Comparison of ENCODE assay signal across 1 cellular context in genomic region chr16:56999409-57000270, GRCh38.
TF ChIP-seq lines count a peak whose summit lies in the region.

No MANE protein-coding gene starts in this region.

TF ChIP-seq in GM23338, 12 proteins besides CTCF, POLR2A, EP300 and RAD21 (continued from another document):
- TF ChIP-seq, protein P1, sequence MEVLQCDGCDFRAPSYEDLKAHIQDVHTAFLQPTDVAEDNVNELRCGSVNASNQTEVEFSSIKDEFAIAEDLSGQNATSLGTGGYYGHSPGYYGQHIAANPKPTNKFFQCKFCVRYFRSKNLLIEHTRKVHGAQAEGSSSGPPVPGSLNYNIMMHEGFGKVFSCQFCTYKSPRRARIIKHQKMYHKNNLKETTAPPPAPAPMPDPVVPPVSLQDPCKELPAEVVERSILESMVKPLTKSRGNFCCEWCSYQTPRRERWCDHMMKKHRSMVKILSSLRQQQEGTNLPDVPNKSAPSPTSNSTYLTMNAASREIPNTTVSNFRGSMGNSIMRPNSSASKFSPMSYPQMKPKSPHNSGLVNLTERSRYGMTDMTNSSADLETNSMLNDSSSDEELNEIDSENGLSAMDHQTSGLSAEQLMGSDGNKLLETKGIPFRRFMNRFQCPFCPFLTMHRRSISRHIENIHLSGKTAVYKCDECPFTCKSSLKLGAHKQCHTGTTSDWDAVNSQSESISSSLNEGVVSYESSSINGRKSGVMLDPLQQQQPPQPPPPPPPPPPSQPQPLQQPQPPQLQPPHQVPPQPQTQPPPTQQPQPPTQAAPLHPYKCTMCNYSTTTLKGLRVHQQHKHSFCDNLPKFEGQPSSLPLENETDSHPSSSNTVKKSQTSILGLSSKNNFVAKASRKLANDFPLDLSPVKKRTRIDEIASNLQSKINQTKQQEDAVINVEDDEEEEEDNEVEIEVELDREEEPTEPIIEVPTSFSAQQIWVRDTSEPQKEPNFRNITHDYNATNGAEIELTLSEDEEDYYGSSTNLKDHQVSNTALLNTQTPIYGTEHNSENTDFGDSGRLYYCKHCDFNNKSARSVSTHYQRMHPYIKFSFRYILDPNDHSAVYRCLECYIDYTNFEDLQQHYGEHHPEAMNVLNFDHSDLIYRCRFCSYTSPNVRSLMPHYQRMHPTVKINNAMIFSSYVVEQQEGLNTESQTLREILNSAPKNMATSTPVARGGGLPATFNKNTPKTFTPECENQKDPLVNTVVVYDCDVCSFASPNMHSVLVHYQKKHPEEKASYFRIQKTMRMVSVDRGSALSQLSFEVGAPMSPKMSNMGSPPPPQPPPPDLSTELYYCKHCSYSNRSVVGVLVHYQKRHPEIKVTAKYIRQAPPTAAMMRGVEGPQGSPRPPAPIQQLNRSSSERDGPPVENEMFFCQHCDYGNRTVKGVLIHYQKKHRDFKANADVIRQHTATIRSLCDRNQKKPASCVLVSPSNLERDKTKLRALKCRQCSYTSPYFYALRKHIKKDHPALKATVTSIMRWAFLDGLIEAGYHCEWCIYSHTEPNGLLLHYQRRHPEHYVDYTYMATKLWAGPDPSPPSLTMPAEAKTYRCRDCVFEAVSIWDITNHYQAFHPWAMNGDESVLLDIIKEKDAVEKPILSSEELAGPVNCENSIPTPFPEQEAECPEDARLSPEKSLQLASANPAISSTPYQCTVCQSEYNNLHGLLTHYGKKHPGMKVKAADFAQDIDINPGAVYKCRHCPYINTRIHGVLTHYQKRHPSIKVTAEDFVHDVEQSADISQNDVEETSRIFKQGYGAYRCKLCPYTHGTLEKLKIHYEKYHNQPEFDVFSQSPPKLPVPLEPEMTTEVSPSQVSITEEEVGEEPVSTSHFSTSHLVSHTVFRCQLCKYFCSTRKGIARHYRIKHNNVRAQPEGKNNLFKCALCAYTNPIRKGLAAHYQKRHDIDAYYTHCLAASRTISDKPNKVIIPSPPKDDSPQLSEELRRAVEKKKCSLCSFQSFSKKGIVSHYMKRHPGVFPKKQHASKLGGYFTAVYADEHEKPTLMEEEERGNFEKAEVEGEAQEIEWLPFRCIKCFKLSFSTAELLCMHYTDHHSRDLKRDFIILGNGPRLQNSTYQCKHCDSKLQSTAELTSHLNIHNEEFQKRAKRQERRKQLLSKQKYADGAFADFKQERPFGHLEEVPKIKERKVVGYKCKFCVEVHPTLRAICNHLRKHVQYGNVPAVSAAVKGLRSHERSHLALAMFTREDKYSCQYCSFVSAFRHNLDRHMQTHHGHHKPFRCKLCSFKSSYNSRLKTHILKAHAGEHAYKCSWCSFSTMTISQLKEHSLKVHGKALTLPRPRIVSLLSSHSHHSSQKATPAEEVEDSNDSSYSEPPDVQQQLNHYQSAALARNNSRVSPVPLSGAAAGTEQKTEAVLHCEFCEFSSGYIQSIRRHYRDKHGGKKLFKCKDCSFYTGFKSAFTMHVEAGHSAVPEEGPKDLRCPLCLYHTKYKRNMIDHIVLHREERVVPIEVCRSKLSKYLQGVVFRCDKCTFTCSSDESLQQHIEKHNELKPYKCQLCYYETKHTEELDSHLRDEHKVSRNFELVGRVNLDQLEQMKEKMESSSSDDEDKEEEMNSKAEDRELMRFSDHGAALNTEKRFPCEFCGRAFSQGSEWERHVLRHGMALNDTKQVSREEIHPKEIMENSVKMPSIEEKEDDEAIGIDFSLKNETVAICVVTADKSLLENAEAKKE (CRISPR knock-in tag; IDR thresholded peaks at IDR 0.05) = no peak
- TF ChIP-seq EZH2phosphoT487 (IDR thresholded peaks at IDR 0.05; ENCODE audit: unreplicated experiment) (no peak), EZH2 (IDR thresholded peaks at IDR 0.05; ENCODE audit: low read depth, unreplicated experiment) (no peak), NANOG (IDR thresholded peaks at IDR 0.05; ENCODE audit: borderline replicate concordance) (no peak), STAT1 (IDR thresholded peaks at IDR 0.05; ENCODE audit: unreplicated experiment) (no peak), ZNF114 (CRISPR knock-in tag; IDR thresholded peaks at IDR 0.05) (no peak)
- TF ChIP-seq, protein P2, sequence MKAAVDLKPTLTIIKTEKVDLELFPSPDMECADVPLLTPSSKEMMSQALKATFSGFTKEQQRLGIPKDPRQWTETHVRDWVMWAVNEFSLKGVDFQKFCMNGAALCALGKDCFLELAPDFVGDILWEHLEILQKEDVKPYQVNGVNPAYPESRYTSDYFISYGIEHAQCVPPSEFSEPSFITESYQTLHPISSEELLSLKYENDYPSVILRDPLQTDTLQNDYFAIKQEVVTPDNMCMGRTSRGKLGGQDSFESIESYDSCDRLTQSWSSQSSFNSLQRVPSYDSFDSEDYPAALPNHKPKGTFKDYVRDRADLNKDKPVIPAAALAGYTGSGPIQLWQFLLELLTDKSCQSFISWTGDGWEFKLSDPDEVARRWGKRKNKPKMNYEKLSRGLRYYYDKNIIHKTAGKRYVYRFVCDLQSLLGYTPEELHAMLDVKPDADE (IDR thresholded peaks at IDR 0.05) = no peak
- TF ChIP-seq, protein P3, sequence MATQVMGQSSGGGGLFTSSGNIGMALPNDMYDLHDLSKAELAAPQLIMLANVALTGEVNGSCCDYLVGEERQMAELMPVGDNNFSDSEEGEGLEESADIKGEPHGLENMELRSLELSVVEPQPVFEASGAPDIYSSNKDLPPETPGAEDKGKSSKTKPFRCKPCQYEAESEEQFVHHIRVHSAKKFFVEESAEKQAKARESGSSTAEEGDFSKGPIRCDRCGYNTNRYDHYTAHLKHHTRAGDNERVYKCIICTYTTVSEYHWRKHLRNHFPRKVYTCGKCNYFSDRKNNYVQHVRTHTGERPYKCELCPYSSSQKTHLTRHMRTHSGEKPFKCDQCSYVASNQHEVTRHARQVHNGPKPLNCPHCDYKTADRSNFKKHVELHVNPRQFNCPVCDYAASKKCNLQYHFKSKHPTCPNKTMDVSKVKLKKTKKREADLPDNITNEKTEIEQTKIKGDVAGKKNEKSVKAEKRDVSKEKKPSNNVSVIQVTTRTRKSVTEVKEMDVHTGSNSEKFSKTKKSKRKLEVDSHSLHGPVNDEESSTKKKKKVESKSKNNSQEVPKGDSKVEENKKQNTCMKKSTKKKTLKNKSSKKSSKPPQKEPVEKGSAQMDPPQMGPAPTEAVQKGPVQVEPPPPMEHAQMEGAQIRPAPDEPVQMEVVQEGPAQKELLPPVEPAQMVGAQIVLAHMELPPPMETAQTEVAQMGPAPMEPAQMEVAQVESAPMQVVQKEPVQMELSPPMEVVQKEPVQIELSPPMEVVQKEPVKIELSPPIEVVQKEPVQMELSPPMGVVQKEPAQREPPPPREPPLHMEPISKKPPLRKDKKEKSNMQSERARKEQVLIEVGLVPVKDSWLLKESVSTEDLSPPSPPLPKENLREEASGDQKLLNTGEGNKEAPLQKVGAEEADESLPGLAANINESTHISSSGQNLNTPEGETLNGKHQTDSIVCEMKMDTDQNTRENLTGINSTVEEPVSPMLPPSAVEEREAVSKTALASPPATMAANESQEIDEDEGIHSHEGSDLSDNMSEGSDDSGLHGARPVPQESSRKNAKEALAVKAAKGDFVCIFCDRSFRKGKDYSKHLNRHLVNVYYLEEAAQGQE (IDR thresholded peaks at IDR 0.05; ENCODE audit: unreplicated experiment) = no peak
